ENCODE assay signal across 28 cellular contexts in the genomic region with DNA sequence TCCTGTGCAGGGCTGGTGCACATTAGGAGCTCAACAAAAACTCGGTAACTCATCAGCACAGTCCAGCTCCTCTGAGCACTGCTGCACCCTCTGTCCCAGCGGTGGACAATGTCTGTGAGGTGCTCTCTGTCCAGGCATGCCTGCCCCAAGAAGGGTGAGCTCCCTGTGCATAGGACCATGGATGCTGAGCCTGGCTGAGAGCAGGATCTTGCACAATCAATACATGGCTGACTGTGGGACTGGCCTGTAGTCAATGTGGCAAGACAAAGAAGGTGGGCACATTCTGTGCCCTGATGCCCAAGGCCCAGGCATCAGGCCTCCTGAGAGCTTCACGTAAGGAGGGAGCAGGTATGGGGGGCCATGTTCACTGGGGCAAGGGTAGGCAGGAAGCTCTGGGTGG. TPM values are rescaled to one million over a fixed set of nuclear protein-coding genes. Genes with fewer than 3 reads are reported as not detected.
"Had no signal": no experiment of that assay in that cellular context is flagged by ENCODE, and none has a peak within 500 bp of the region (broad histone marks: within the 10 kb centered on the region; RNA-seq: fewer than 3 reads in every experiment).

No MANE protein-coding gene starts in this region.

- H3K4me1 ChIP-seq: ascending aorta, breast epithelium, gastrocnemius medialis had no signal

- H3K36me3 ChIP-seq: ascending aorta, breast epithelium, gastrocnemius medialis had no signal

- H3K9me3 ChIP-seq: ascending aorta, breast epithelium, gastrocnemius medialis had no signal

- ATAC-seq: activated CD4-positive, alpha-beta T cell treated with anti-CD3 and anti-CD28 coated beads for 36 hours; activated CD8-positive, alpha-beta memory T cell treated with anti-CD3 and anti-CD28 coated beads, Interleukin-2, amount 10 ng/mL, durations not matched to agents 7 days and 5 days; activated CD8-positive, alpha-beta T cell treated with anti-CD3 and anti-CD28 coated beads, Interleukin-2, amount 10 ng/mL, durations not matched to agents 7 days and 5 days; activated naive CD4-positive, alpha-beta T cell treated with anti-CD3 and anti-CD28 coated beads, Interleukin-2, amount 50 U/mL, for 72 hours; esophagus mucosa; foreskin keratinocyte; gastrocnemius medialis; heart right ventricle had no signal

- H3K27me3 ChIP-seq: ascending aorta, breast epithelium, dorsolateral prefrontal cortex, foreskin keratinocyte, gastrocnemius medialis, heart right ventricle had no signal

- H3K4me3 ChIP-seq: ascending aorta, breast epithelium, coronary artery, dorsolateral prefrontal cortex, gastrocnemius medialis, heart right ventricle had no signal

- H3K27ac ChIP-seq: ascending aorta, breast epithelium, foreskin keratinocyte had no signal

- DNase-seq: activated CD4-positive, alpha-beta memory T cell treated with anti-CD3 and anti-CD28 coated beads for 36 hours; activated CD4-positive, alpha-beta T cell treated with anti-CD3 and anti-CD28 coated beads for 36 hours; activated CD4-positive, alpha-beta T cell treated with anti-CD3 and anti-CD28 coated beads, Interleukin-2, amount 10 ng/mL, durations not matched to agents 24 days and 14 days; activated CD4-positive, CD25-positive, alpha-beta regulatory T cell; activated CD4-positive, CD25-positive, alpha-beta regulatory T cell treated with anti-CD3 and anti-CD28 coated beads, Interleukin-2, amount 50 U/mL, for 72 hours; activated CD8-positive, alpha-beta memory T cell treated with anti-CD3 and anti-CD28 coated beads, Interleukin-2, amount 10 ng/mL, durations not matched to agents 7 days and 5 days; activated CD8-positive, alpha-beta memory T cell treated with anti-CD3 and anti-CD28 coated beads, Interleukin-2, amount 50 U/mL, for 4 hours; activated CD8-positive, alpha-beta T cell treated with anti-CD3 and anti-CD28 coated beads, Interleukin-2, amount 10 ng/mL, durations not matched to agents 7 days and 5 days; activated effector memory CD4-positive, alpha-beta T cell treated with anti-CD3 and anti-CD28 coated beads, Interleukin-2, amount 50 U/mL, for 16 hours; activated naive CD4-positive, alpha-beta T cell; activated naive CD4-positive, alpha-beta T cell treated with anti-CD3 and anti-CD28 coated beads, Interleukin-2, amount 10 ng/mL, durations not matched to agents 7 days and 5 days; activated naive CD8-positive, alpha-beta T cell treated with anti-CD3 and anti-CD28 coated beads, Interleukin-2, amount 10 ng/mL, durations not matched to agents 7 days and 5 days; activated T-cell treated with anti-CD3 and anti-CD28 coated beads, Interleukin-2, amount 50 U/mL, for 1 hour; activated T-cell treated with anti-CD3 and anti-CD28 coated beads, Interleukin-2, amount 50 U/mL, for 48 hours; dorsolateral prefrontal cortex; effector memory CD4-positive, alpha-beta T cell; foreskin keratinocyte; gastrocnemius medialis; glutamatergic neuron; heart right ventricle; T-helper 2 cell had no signal

RNA-seq across cellular contexts. Expression of a gene that starts 17.1 kb away (rescaled TPM):
- total RNA-seq: activated CD4-positive, alpha-beta memory T cell treated with anti-CD3 and anti-CD28 coated beads for 36 hours; activated CD4-positive, alpha-beta T cell treated with anti-CD3 and anti-CD28 coated beads, Interleukin-2, amount 10 ng/mL, durations not matched to agents 24 days and 14 days; activated CD8-positive, alpha-beta memory T cell treated with anti-CD3 and anti-CD28 coated beads for 36 hours; activated CD8-positive, alpha-beta memory T cell treated with anti-CD3 and anti-CD28 coated beads, Interleukin-2, amount 10 ng/mL, durations not matched to agents 7 days and 5 days; activated CD8-positive, alpha-beta T cell treated with anti-CD3 and anti-CD28 coated beads, Interleukin-2, amount 10 ng/mL, durations not matched to agents 7 days and 5 days; activated naive CD4-positive, alpha-beta T cell treated with anti-CD3 and anti-CD28 coated beads, Interleukin-2, amount 50 U/mL, for 72 hours; T-helper 1 cell treated with Interleukin-12 subunit alpha and Interleukin-12 subunit beta and Interleukin-4 antibody, amounts not matched to agents 30 ng/mL and 1 ng/mL, for 36 hours had no signal
